ENCODE assay signal across 21 cellular contexts in genomic region chr2:42286268-42286946, GRCh38.
DNase-seq lines count a peak whose midpoint lies in the region; ATAC-seq lines count a peak whose summit lies in the region.
"Had no signal": no experiment of that assay in that cellular context is flagged by ENCODE, and none has a peak within 500 bp of the region (broad histone marks: within the 10 kb centered on the region; RNA-seq: fewer than 3 reads in every experiment).

No MANE protein-coding gene starts in this region.

- H3K4me3 Mint-ChIP-seq in stimulated activated naive CD8-positive, alpha-beta T cell treated with anti-CD3 and anti-CD28 coated beads, Interleukin-15, amount 100 ng/mL, for 72 hours = no peak overlapping the region
- H3K4me3 Mint-ChIP-seq in effector memory CD8-positive, alpha-beta T cell = no peak overlapping the region
- no peak overlapping the region for H3K4me3 Mint-ChIP-seq in stimulated activated memory B cell treated with anti-CD40 and anti-IgM and Interleukin-4, amounts not matched to agents 10 μg/mL and 1 μg/mL and 100 μg/mL, for 72 hours
- H3K4me3 Mint-ChIP-seq: activated CD8-positive, alpha-beta memory T cell treated with anti-CD3 and anti-CD28 coated beads, Interleukin-2, amount 10 ng/mL, durations not matched to agents 7 days and 5 days had no signal

- no peak for DNase-seq in stimulated activated naive CD8-positive, alpha-beta T cell treated with anti-CD3 and anti-CD28 coated beads, Interleukin-15, amount 100 ng/mL, for 72 hours
- no peak for DNase-seq in stimulated activated naive CD8-positive, alpha-beta T cell treated with anti-CD3 and anti-CD28 coated beads, Interleukin-15, Interleukin-2, amounts not matched to agents 100 U/mL and 50 U/mL, for 24 hours
- DNase-seq in SK-MEL-5 (ENCODE audit: low read depth, low spot score) (peak; percentile 63), NCI-H2081 (lab: John Stamatoyannopoulos, UW) (no peak)
- no peak for DNase-seq in effector memory CD8-positive, alpha-beta T cell
- no peak for DNase-seq in activated CD4-positive, CD25-positive, alpha-beta regulatory T cell (lab: John Stamatoyannopoulos, UW)
- DNase-seq: activated CD4-positive, alpha-beta T cell treated with anti-CD3 and anti-CD28 coated beads for 1 hour; activated CD8-positive, alpha-beta memory T cell treated with anti-CD3 and anti-CD28 coated beads, Interleukin-2, amount 10 ng/mL, durations not matched to agents 7 days and 5 days; activated effector memory CD4-positive, alpha-beta T cell treated with Interleukin-2 at 50 U/mL for 16 hours; foreskin fibroblast; GF-D8; NCI-H187 treated with DMSO at 0.1 percent for 48 hours; NCI-H82; OCI-M1; stimulated activated CD4-positive, alpha-beta T cell treated with anti-CD3 and anti-CD28 coated beads, Interleukin-2, amount 100 ng/mL, for 24 hours; stimulated activated naive CD4-positive, alpha-beta T cell treated with Interleukin-2 at 50 U/mL for 16 hours; tibial artery had no signal

- peak overlapping the region; percentile 14 to 94 for H3K27ac Mint-ChIP-seq in stimulated activated naive CD8-positive, alpha-beta T cell treated with anti-CD3 and anti-CD28 coated beads, Interleukin-15, amount 100 ng/mL, for 72 hours
- peak overlapping the region; percentile 24 to 74 for H3K27ac Mint-ChIP-seq in effector memory CD8-positive, alpha-beta T cell
- H3K27ac Mint-ChIP-seq in stimulated activated memory B cell treated with anti-CD40 and anti-IgM and Interleukin-4, amounts not matched to agents 10 μg/mL and 1 μg/mL and 100 μg/mL, for 72 hours = peak overlapping the region; percentile 13
- H3K27ac Mint-ChIP-seq: activated CD8-positive, alpha-beta memory T cell treated with anti-CD3 and anti-CD28 coated beads, Interleukin-2, amount 10 ng/mL, durations not matched to agents 7 days and 5 days had no signal

- H3K4me1 Mint-ChIP-seq in stimulated activated naive CD8-positive, alpha-beta T cell treated with anti-CD3 and anti-CD28 coated beads, Interleukin-15, amount 100 ng/mL, for 72 hours = peaks cover 18% of the 10 kb centered on the region
- peaks cover 10 to 37% of the 10 kb centered on the region in 2 donors for H3K4me1 Mint-ChIP-seq in effector memory CD8-positive, alpha-beta T cell (ENCODE audit: low read depth in 2 of 2)
- H3K4me1 Mint-ChIP-seq in stimulated activated memory B cell treated with anti-CD40 and anti-IgM and Interleukin-4, amounts not matched to agents 10 μg/mL and 1 μg/mL and 100 μg/mL, for 72 hours = peaks cover 8% of the 10 kb centered on the region

- in situ Hi-C loops in SK-MEL-5 (cut with HindIII; ENCODE audit: low pct_unique_long_range_greater_than_20kb, low sequenced_read_pairs) = no loop called here

- no peaks in the 10 kb centered on the region for H3K27me3 Mint-ChIP-seq in stimulated activated naive CD8-positive, alpha-beta T cell treated with anti-CD3 and anti-CD28 coated beads, Interleukin-15, amount 100 ng/mL, for 72 hours
- no peaks in the 10 kb centered on the region for H3K27me3 Mint-ChIP-seq in effector memory CD8-positive, alpha-beta T cell
- H3K27me3 Mint-ChIP-seq in stimulated activated memory B cell treated with anti-CD40 and anti-IgM and Interleukin-4, amounts not matched to agents 10 μg/mL and 1 μg/mL and 100 μg/mL, for 72 hours = no peaks in the 10 kb centered on the region
- H3K27me3 Mint-ChIP-seq: activated CD8-positive, alpha-beta memory T cell treated with anti-CD3 and anti-CD28 coated beads, Interleukin-2, amount 10 ng/mL, durations not matched to agents 7 days and 5 days had no signal

- peaks cover 80% of the 10 kb centered on the region for H3K36me3 Mint-ChIP-seq in effector memory CD8-positive, alpha-beta T cell (ENCODE audit: insufficient read depth)
- H3K36me3 Mint-ChIP-seq in stimulated activated memory B cell treated with anti-CD40 and anti-IgM and Interleukin-4, amounts not matched to agents 10 μg/mL and 1 μg/mL and 100 μg/mL, for 72 hours = peaks cover 53% of the 10 kb centered on the region

- H3K9me3 Mint-ChIP-seq in stimulated activated naive CD8-positive, alpha-beta T cell treated with anti-CD3 and anti-CD28 coated beads, Interleukin-15, amount 100 ng/mL, for 72 hours = no peaks in the 10 kb centered on the region
- no peaks in the 10 kb centered on the region for H3K9me3 Mint-ChIP-seq in effector memory CD8-positive, alpha-beta T cell
- H3K9me3 Mint-ChIP-seq in stimulated activated memory B cell treated with anti-CD40 and anti-IgM and Interleukin-4, amounts not matched to agents 10 μg/mL and 1 μg/mL and 100 μg/mL, for 72 hours = no peaks in the 10 kb centered on the region

- ATAC-seq in stimulated activated naive CD8-positive, alpha-beta T cell treated with anti-CD3 and anti-CD28 coated beads, Interleukin-15, amount 100 ng/mL, for 72 hours = no peak
- no peak for ATAC-seq in stimulated activated naive CD8-positive, alpha-beta T cell treated with anti-CD3 and anti-CD28 coated beads, Interleukin-15, Interleukin-2, amounts not matched to agents 100 U/mL and 50 U/mL, for 24 hours
- ATAC-seq in effector memory CD8-positive, alpha-beta T cell (replicated peaks) = no peak
- ATAC-seq in stimulated activated memory B cell treated with anti-CD40 and anti-IgM and Interleukin-4, amounts not matched to agents 10 μg/mL and 1 μg/mL and 100 μg/mL, for 72 hours = no peak
- no peak for ATAC-seq in GM21423 (IDR thresholded peaks at IDR 0.05; ENCODE audit: unreplicated experiment)
- ATAC-seq: activated CD8-positive, alpha-beta memory T cell treated with anti-CD3 and anti-CD28 coated beads, Interleukin-2, amount 10 ng/mL, durations not matched to agents 7 days and 5 days; HCT116; Right ventricle myocardium inferior had no signal
